ENCODE assay signal across 1 cellular context in genomic region chr16:11575223-11575589, GRCh38.
A peak's percentile ranks its signal among the peaks of the same experiment; 100 is the strongest.
TF ChIP-seq lines count a peak whose summit lies in the region.

No MANE protein-coding gene starts in this region.

TF ChIP-seq in HepG2, 621 proteins besides CTCF, POLR2A, EP300 and RAD21 (continued from another document):
- TF ChIP-seq, protein P1, sequence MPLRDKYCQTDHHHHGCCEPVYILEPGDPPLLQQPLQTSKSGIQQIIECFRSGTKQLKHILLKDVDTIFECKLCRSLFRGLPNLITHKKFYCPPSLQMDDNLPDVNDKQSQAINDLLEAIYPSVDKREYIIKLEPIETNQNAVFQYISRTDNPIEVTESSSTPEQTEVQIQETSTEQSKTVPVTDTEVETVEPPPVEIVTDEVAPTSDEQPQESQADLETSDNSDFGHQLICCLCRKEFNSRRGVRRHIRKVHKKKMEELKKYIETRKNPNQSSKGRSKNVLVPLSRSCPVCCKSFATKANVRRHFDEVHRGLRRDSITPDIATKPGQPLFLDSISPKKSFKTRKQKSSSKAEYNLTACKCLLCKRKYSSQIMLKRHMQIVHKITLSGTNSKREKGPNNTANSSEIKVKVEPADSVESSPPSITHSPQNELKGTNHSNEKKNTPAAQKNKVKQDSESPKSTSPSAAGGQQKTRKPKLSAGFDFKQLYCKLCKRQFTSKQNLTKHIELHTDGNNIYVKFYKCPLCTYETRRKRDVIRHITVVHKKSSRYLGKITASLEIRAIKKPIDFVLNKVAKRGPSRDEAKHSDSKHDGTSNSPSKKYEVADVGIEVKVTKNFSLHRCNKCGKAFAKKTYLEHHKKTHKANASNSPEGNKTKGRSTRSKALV (CRISPR knock-in tag; IDR thresholded peaks at IDR 0.05) = 0 out of 2 replicates have a peak, but pooled peaks have one; percentile 18
- TF ChIP-seq ASH2L (IDR thresholded peaks at IDR 0.05; ENCODE audit: insufficient read length, low read depth, low read length) = peak; percentile 24
- TF ChIP-seq ZNF12 (CRISPR knock-in tag; IDR thresholded peaks at IDR 0.05) = no peak
- peak; percentile 22; the same call in 1 of the 2 replicates for TF ChIP-seq MYC (CRISPR knock-in tag; IDR thresholded peaks at IDR 0.05; ENCODE audit: borderline replicate concordance)
- no peak for TF ChIP-seq CAMTA2 (CRISPR knock-in tag; IDR thresholded peaks at IDR 0.05; ENCODE audit: borderline replicate concordance)
- no peak for TF ChIP-seq TIGD3 (CRISPR knock-in tag; IDR thresholded peaks at IDR 0.05; ENCODE audit: borderline replicate concordance)
- TF ChIP-seq ZFAT (CRISPR knock-in tag; conservative IDR thresholded peaks at IDR 0.05) = 0 out of 2 replicates have a peak, but pooled peaks have one; percentile 48
TF ChIP-seq in HepG2: peak in this region for 16.
